ENCODE assay signal across 10 cellular contexts in genomic region chr1:181936269-181936668, GRCh38.
A peak's percentile ranks its signal among the peaks of the same experiment; 100 is the strongest.
DNase-seq lines count a peak whose midpoint lies in the region; ATAC-seq, FAIRE-seq and TF ChIP-seq lines count a peak whose summit lies in the region.
"Had no signal": no experiment of that assay in that cellular context is flagged by ENCODE, and none has a peak within 500 bp of the region (broad histone marks: within the 10 kb centered on the region; RNA-seq: fewer than 3 reads in every experiment).

No MANE protein-coding gene starts in this region.

- CTCF ChIA-PET in A549 (lab: Yijun Ruan, JAX) (interaction anchor here (0.6 to 3.7 kb wide), 13 partner anchors 9 to 469 kb away, joined by 3 to 47 read pairs (median 5); no protein-coding TSS in a partner anchor), PC-3 (lab: Charles Lee) (no interaction called here)

- no peak overlapping the region for H3K9ac ChIP-seq in PC-3 (ENCODE audit: low read length)

- no peaks in the 10 kb centered on the region for H3K4me1 ChIP-seq in A549
- H3K4me1 ChIP-seq in PC-3 (ENCODE audit: insufficient read depth, low read length) = no peaks in the 10 kb centered on the region

- no peaks in the 10 kb centered on the region for H3K9me2 ChIP-seq in PC-3 (replicated peaks; ENCODE audit: low read length)

- no peak overlapping the region for H2AFZ ChIP-seq in PC-3 (ENCODE audit: low read length)

- no peak for TF ChIP-seq RAD21 in A549 (conservative IDR thresholded peaks at IDR 0.05 in 1 of 2, IDR thresholded peaks at IDR 0.05 in 1 of 2)

- peak; percentile 40 to 47; a peak in 3 of 6 replicates for ATAC-seq in A549
- peak; percentile 43 for ATAC-seq in GM18909 (IDR thresholded peaks at IDR 0.05; ENCODE audit: poor library complexity, unreplicated experiment)
- ATAC-seq in HG02623 (IDR thresholded peaks at IDR 0.05; ENCODE audit: unreplicated experiment) = peak; percentile 27
- peak; percentile 33 for ATAC-seq in HG03460 (IDR thresholded peaks at IDR 0.05; ENCODE audit: unreplicated experiment)
- no peak for ATAC-seq in PC-3

- H3K36me3 ChIP-seq in PC-3 (ENCODE audit: low read depth, low read length) = no peaks in the 10 kb centered on the region

- H3K79me2 ChIP-seq in PC-3 (ENCODE audit: low read length) = no peaks in the 10 kb centered on the region

- H3K4me2 ChIP-seq in A549 (no peak overlapping the region), PC-3 (ENCODE audit: low read length) (no peak overlapping the region)

- H3F3A ChIP-seq in PC-3 (ENCODE audit: low read length, unreplicated experiment) = no peaks in the 10 kb centered on the region

- no peak for FAIRE-seq in A549 (lab: Jason Lieb, UNC)

- H3K4me3 ChIP-seq in A549 (no peak overlapping the region), PC-3 (ENCODE audit: low read length) (no peak overlapping the region)

- H3K27ac ChIP-seq in A549 = no peak overlapping the region
- H3K27ac ChIP-seq in PC-3 (ENCODE audit: low read length) = no peak overlapping the region

- TF ChIP-seq CTCF in A549 (IDR thresholded peaks at IDR 0.05) (no peak), PC-3 (conservative IDR thresholded peaks at IDR 0.05; ENCODE audit: low read depth, low read length) (no peak)

- WGBS in A549 (ENCODE audit: missing lambda C conversion rate) = 65% methylated on average over 2 of the region's 2 CpGs

- intact Hi-C loops in PC-3 (cut with micrococcal nuclease) = no loop called here

- no peaks in the 10 kb centered on the region for H4K20me1 ChIP-seq in PC-3 (ENCODE audit: low read length)

- no TSS peak for BruUV-seq in PC-3 (replicated peaks; lab: Mats Ljungman, UMichigan)

- H3K27me3 ChIP-seq in PC-3 (ENCODE audit: low read length) = no peaks in the 10 kb centered on the region

- POLR2A ChIA-PET in A549 (lab: Yijun Ruan, JAX) (no interaction called here), PC-3 (lab: Charles Lee; ENCODE audit: unreplicated experiment) (no interaction called here)

- TF ChIP-seq EP300 in A549 (IDR thresholded peaks at IDR 0.05) = no peak

- H3K9me3 ChIP-seq in A549 (no peaks in the 10 kb centered on the region), PC-3 (ENCODE audit: low read length) (no peaks in the 10 kb centered on the region)

- DNase-seq in A549 (ENCODE audit: low read depth in 1 of 2, low spot score in 1 of 2) = no peak
- no peak for DNase-seq in A172 (ENCODE audit: low spot score)
- no peak for DNase-seq in NCI-H1417 treated with DMSO at 0.1 percent for 48 hours (lab: John Stamatoyannopoulos, UW)
- no peak for DNase-seq in SHP77 treated with DMSO at 0.1 percent for 48 hours (lab: John Stamatoyannopoulos, UW)
- DNase-seq in PC-3 = no peak
- DNase-seq: activated naive CD4-positive, alpha-beta T cell; effector CD4-positive, alpha-beta T cell had no signal

- TF ChIP-seq POLR2A in A549 (IDR thresholded peaks at IDR 0.05; ENCODE audit: low read length) = no peak

TF ChIP-seq in A549, 52 proteins besides CTCF, POLR2A, EP300 and RAD21:
- no peak for TF ChIP-seq NR3C1 (IDR thresholded peaks at IDR 0.05)
- TF ChIP-seq ESRRA (IDR thresholded peaks at IDR 0.05; ENCODE audit: borderline replicate concordance, low read length) = no peak
- TF ChIP-seq MYC (IDR thresholded peaks at IDR 0.05; ENCODE audit: borderline replicate concordance, low read length) = no peak
- TF ChIP-seq RCOR1 (IDR thresholded peaks at IDR 0.05; ENCODE audit: low read depth, low read length) = no peak
- TF ChIP-seq HEYL (CRISPR knock-in tag; IDR thresholded peaks at IDR 0.05) = no peak
- no peak for TF ChIP-seq SREBF2 (IDR thresholded peaks at IDR 0.05)
- TF ChIP-seq FOSB (CRISPR knock-in tag; IDR thresholded peaks at IDR 0.05) = no peak
- TF ChIP-seq NPAS2 (CRISPR knock-in tag; IDR thresholded peaks at IDR 0.05; ENCODE audit: borderline replicate concordance) = no peak
- TF ChIP-seq, protein P1, sequence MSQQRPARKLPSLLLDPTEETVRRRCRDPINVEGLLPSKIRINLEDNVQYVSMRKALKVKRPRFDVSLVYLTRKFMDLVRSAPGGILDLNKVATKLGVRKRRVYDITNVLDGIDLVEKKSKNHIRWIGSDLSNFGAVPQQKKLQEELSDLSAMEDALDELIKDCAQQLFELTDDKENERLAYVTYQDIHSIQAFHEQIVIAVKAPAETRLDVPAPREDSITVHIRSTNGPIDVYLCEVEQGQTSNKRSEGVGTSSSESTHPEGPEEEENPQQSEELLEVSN (IDR thresholded peaks at IDR 0.05; ENCODE audit: borderline replicate concordance, low read depth) = no peak
- TF ChIP-seq HOXB5 (CRISPR knock-in tag; IDR thresholded peaks at IDR 0.05) = no peak
- TF ChIP-seq RNF2 (IDR thresholded peaks at IDR 0.05; ENCODE audit: borderline replicate concordance, low read depth) = no peak
- TF ChIP-seq, protein P2, sequence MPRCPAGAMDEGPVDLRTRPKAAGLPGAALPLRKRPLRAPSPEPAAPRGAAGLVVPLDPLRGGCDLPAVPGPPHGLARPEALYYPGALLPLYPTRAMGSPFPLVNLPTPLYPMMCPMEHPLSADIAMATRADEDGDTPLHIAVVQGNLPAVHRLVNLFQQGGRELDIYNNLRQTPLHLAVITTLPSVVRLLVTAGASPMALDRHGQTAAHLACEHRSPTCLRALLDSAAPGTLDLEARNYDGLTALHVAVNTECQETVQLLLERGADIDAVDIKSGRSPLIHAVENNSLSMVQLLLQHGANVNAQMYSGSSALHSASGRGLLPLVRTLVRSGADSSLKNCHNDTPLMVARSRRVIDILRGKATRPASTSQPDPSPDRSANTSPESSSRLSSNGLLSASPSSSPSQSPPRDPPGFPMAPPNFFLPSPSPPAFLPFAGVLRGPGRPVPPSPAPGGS (IDR thresholded peaks at IDR 0.05) = no peak
- TF ChIP-seq, protein P3, sequence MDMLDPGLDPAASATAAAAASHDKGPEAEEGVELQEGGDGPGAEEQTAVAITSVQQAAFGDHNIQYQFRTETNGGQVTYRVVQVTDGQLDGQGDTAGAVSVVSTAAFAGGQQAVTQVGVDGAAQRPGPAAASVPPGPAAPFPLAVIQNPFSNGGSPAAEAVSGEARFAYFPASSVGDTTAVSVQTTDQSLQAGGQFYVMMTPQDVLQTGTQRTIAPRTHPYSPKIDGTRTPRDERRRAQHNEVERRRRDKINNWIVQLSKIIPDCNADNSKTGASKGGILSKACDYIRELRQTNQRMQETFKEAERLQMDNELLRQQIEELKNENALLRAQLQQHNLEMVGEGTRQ (IDR thresholded peaks at IDR 0.05) = no peak
- TF ChIP-seq FOSL2 (IDR thresholded peaks at IDR 0.05) = no peak
- no peak for TF ChIP-seq FOSL2 (CRISPR knock-in tag; IDR thresholded peaks at IDR 0.05)
- TF ChIP-seq EHMT2 (IDR thresholded peaks at IDR 0.05; ENCODE audit: low read depth) = no peak
- no peak for TF ChIP-seq POLR2AphosphoS2 (conservative IDR thresholded peaks at IDR 0.05; ENCODE audit: low read length)
- TF ChIP-seq JUN (IDR thresholded peaks at IDR 0.05) = no peak
- TF ChIP-seq CBX8 (IDR thresholded peaks at IDR 0.05) = no peak
